In the genomic region with DNA sequence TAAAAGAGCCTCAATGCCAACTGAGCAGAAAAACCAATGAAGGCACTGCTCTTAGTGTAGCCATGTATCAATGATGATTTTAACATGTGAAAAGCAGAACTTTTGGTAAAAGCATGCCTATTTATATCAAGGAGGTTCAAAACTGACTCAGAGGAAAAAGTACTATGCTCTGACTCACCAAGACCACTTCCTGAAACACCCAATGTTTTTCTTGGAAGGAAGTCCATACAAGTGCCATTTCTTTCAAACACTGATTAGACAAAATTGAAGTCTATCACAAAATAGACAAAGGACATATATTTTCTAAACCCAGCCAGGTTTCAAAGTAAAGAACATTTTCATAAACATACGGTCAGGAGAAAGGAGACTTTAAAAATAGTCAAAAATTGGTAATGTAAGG, we compare ENCODE assay signal across 8 cellular contexts.
A peak's percentile ranks its signal among the peaks of the same experiment; 100 is the strongest.
DNase-seq lines count a peak whose midpoint lies in the region; ATAC-seq and TF ChIP-seq lines count a peak whose summit lies in the region.

No MANE protein-coding gene starts in this region.

- intact Hi-C loops in activated naive CD4-positive, alpha-beta T cell treated with anti-CD3 and anti-CD28 coated beads for 36 hours (cut with micrococcal nuclease): loop anchor here (1.0 to 5.0 kb wide), 5 partner anchors 89 to 182 kb away; partner anchors contain the start of genes EPS8 and STRAP
- intact Hi-C loops in right cardiac atrium (cut with DNase I): no loop called here

- POLR2A ChIA-PET in activated CD8-positive, alpha-beta T cell treated with anti-CD3 and anti-CD28 coated beads, Interleukin-2, amount 10 ng/mL, durations not matched to agents 7 days and 5 days (lab: Charles Lee): no interaction called here

- peak; percentile 45 for DNase-seq in activated naive CD4-positive, alpha-beta T cell treated with anti-CD3 and anti-CD28 coated beads for 36 hours
- no peak for DNase-seq in activated naive CD4-positive, alpha-beta T cell treated with Interleukin-2 at 50 U/mL for 16 hours
- DNase-seq in activated CD8-positive, alpha-beta T cell treated with anti-CD3 and anti-CD28 coated beads, Interleukin-2, amount 10 ng/mL, durations not matched to agents 7 days and 5 days: peak; percentile 44
- DNase-seq in right cardiac atrium: no peak
- no peak for DNase-seq in tibial nerve (ENCODE audit: low spot score in 2 of 2)
- no peak for DNase-seq in MG63
- DNase-seq in NCI-H1930 (lab: John Stamatoyannopoulos, UW): no peak

- H3K36me3 ChIP-seq in tibial nerve: no peaks in the 10 kb centered on the region
- peaks cover 16% of the 10 kb centered on the region for H3K36me3 ChIP-seq in MG63

- no peaks in the 10 kb centered on the region for H3K27me3 ChIP-seq in right cardiac atrium (ENCODE audit: control insufficient read depth, insufficient read depth)
- no peaks in the 10 kb centered on the region for H3K27me3 ChIP-seq in tibial nerve
- no peaks in the 10 kb centered on the region for H3K27me3 ChIP-seq in MG63

- H3K9me3 Mint-ChIP-seq in activated naive CD4-positive, alpha-beta T cell treated with anti-CD3 and anti-CD28 coated beads for 36 hours: no peaks in the 10 kb centered on the region
- no peaks in the 10 kb centered on the region for H3K9me3 Mint-ChIP-seq in activated CD8-positive, alpha-beta T cell treated with anti-CD3 and anti-CD28 coated beads, Interleukin-2, amount 10 ng/mL, durations not matched to agents 7 days and 5 days (ENCODE audit: insufficient read depth)

- H3K27me3 Mint-ChIP-seq in activated naive CD4-positive, alpha-beta T cell treated with anti-CD3 and anti-CD28 coated beads for 36 hours (ENCODE audit: low read depth): peaks cover 3% of the 10 kb centered on the region
- peaks cover 3% of the 10 kb centered on the region for H3K27me3 Mint-ChIP-seq in activated CD8-positive, alpha-beta T cell treated with anti-CD3 and anti-CD28 coated beads, Interleukin-2, amount 10 ng/mL, durations not matched to agents 7 days and 5 days (ENCODE audit: low read depth)

- peaks cover 27% of the 10 kb centered on the region for H3K4me1 Mint-ChIP-seq in activated naive CD4-positive, alpha-beta T cell treated with anti-CD3 and anti-CD28 coated beads for 36 hours (ENCODE audit: low read depth)
- peaks cover 32% of the 10 kb centered on the region for H3K4me1 Mint-ChIP-seq in activated CD8-positive, alpha-beta T cell treated with anti-CD3 and anti-CD28 coated beads, Interleukin-2, amount 10 ng/mL, durations not matched to agents 7 days and 5 days (ENCODE audit: low read depth)

- peak overlapping the region; percentile 35 for H3K27ac Mint-ChIP-seq in activated naive CD4-positive, alpha-beta T cell treated with anti-CD3 and anti-CD28 coated beads for 36 hours
- H3K27ac Mint-ChIP-seq in activated CD8-positive, alpha-beta T cell treated with anti-CD3 and anti-CD28 coated beads, Interleukin-2, amount 10 ng/mL, durations not matched to agents 7 days and 5 days: peak overlapping the region; percentile 78

- TF ChIP-seq CTCF in tibial nerve (IDR thresholded peaks at IDR 0.05): no peak

- CTCF ChIA-PET in activated naive CD4-positive, alpha-beta T cell treated with anti-CD3 and anti-CD28 coated beads for 36 hours (lab: Charles Lee): no interaction called here
- CTCF ChIA-PET in activated CD8-positive, alpha-beta T cell treated with anti-CD3 and anti-CD28 coated beads, Interleukin-2, amount 10 ng/mL, durations not matched to agents 7 days and 5 days (lab: Charles Lee): no interaction called here

- no peak overlapping the region for H3K4me3 Mint-ChIP-seq in activated naive CD4-positive, alpha-beta T cell treated with anti-CD3 and anti-CD28 coated beads for 36 hours
- peak overlapping the region; percentile 29 for H3K4me3 Mint-ChIP-seq in activated CD8-positive, alpha-beta T cell treated with anti-CD3 and anti-CD28 coated beads, Interleukin-2, amount 10 ng/mL, durations not matched to agents 7 days and 5 days

- H3K4me1 ChIP-seq in right cardiac atrium (ENCODE audit: control insufficient read depth, insufficient read depth, low read length) (peaks cover 5% of the 10 kb centered on the region), tibial nerve (peaks cover 3 to 70% (median 32%) of the 10 kb centered on the region in 4 donors)

- ATAC-seq in HG03342 (IDR thresholded peaks at IDR 0.05; ENCODE audit: unreplicated experiment): peak; percentile 81
- peak; percentile 80 for ATAC-seq in activated CD8-positive, alpha-beta T cell treated with anti-CD3 and anti-CD28 coated beads, Interleukin-2, amount 10 ng/mL, durations not matched to agents 7 days and 5 days
- peak; percentile 87 to 89 for ATAC-seq in right cardiac atrium

- 57% methylated on average over 1 of the region's 1 CpG for WGBS in right cardiac atrium
- WGBS in tibial nerve, 2 donors: 59 to 62% methylated on average over 1 of the region's 1 CpG

- no peaks in the 10 kb centered on the region for H3K36me3 Mint-ChIP-seq in activated naive CD4-positive, alpha-beta T cell treated with anti-CD3 and anti-CD28 coated beads for 36 hours (ENCODE audit: low read depth)
- H3K36me3 Mint-ChIP-seq in activated CD8-positive, alpha-beta T cell treated with anti-CD3 and anti-CD28 coated beads, Interleukin-2, amount 10 ng/mL, durations not matched to agents 7 days and 5 days (ENCODE audit: low read depth): peaks cover 7% of the 10 kb centered on the region

- H3K9me3 ChIP-seq in right cardiac atrium (ENCODE audit: control insufficient read depth, low read length) (no peaks in the 10 kb centered on the region), tibial nerve (no peaks in the 10 kb centered on the region), MG63 (no peaks in the 10 kb centered on the region)

- no peak overlapping the region for H3K4me3 ChIP-seq in right cardiac atrium (ENCODE audit: low read length)
- no peak overlapping the region for H3K4me3 ChIP-seq in tibial nerve
- H3K4me3 ChIP-seq in MG63: no peak overlapping the region

- H3K27ac ChIP-seq in right cardiac atrium (ENCODE audit: low read length) (no peak overlapping the region), tibial nerve (peak overlapping the region in 3 of 4 donors; percentile 27 to 88 (median 79))

- peak; percentile 17 to 86 for TF ChIP-seq EP300 in tibial nerve (IDR thresholded peaks at IDR 0.05)

- TF ChIP-seq POLR2A in tibial nerve (IDR thresholded peaks at IDR 0.05): no peak

Comparison
In these comparisons a context has a peak if more than half of its experiments do, and no peak if none do; other contexts are left out.
1. DNase-seq: peak in activated naive CD4-positive, alpha-beta T cell treated with anti-CD3 and anti-CD28 coated beads for 36 hours (single experiment) and activated CD8-positive, alpha-beta T cell treated with anti-CD3 and anti-CD28 coated beads, Interleukin-2, amount 10 ng/mL, durations not matched to agents 7 days and 5 days (single experiment); none in activated naive CD4-positive, alpha-beta T cell treated with Interleukin-2 at 50 U/mL for 16 hours (single experiment), right cardiac atrium (0 of 3), tibial nerve (0 of 2), MG63 (single experiment) and NCI-H1930 (0 of 2).
2. Peak in every context shown above with its lines, with median percentiles within 50 percentile points of each other: ATAC-seq.